Comparison of ENCODE assay signal across 8 cellular contexts in genomic region chr5:69167488-69167845, GRCh38. TPM values are rescaled to one million over a fixed set of nuclear protein-coding genes. Genes with fewer than 3 reads are reported as not detected.
DNase-seq lines count a peak whose midpoint lies in the region; ATAC-seq, FAIRE-seq and TF ChIP-seq lines count a peak whose summit lies in the region.

No MANE protein-coding gene starts in this region.

- H3K36me3 Mint-ChIP-seq in naive thymus-derived CD8-positive, alpha-beta T cell, result no peaks in the 10 kb centered on the region

- intact Hi-C loops in posterior vena cava (cut with DNase I), result no loop called here

- no peak for TF ChIP-seq POLR2A in GM12891 (IDR thresholded peaks at IDR 0.05; ENCODE audit: low read depth, low read length)

- DNase-seq in naive thymus-derived CD8-positive, alpha-beta T cell, result no peak
- DNase-seq in posterior vena cava (ENCODE audit: low spot score) (no peak), GM12891 (ENCODE audit: insufficient read length, low spot score) (no peak)
- DNase-seq in activated effector memory CD4-positive, alpha-beta T cell treated with Interleukin-2 at 50 U/mL for 16 hours, result no peak

- H3F3A ChIP-seq in DOHH2 (ENCODE audit: control insufficient read depth, insufficient read depth) (peaks cover 13% of the 10 kb centered on the region; the same call in 1 of the 2 replicates), Loucy (ENCODE audit: low read depth) (no peaks in the 10 kb centered on the region)

- peak overlapping the region; percentile 49 to 94 (median 92) for H3K27ac Mint-ChIP-seq in naive thymus-derived CD8-positive, alpha-beta T cell

- 0 to 1% methylated on average over 11 of the region's 11 CpGs for WGBS in ectodermal cell, 2 experiments

- H3K9me2 ChIP-seq in DOHH2 (replicated peaks; ENCODE audit: control insufficient read depth, low read length) (no peaks in the 10 kb centered on the region), Loucy (replicated peaks; ENCODE audit: low read depth, low read length) (no peaks in the 10 kb centered on the region)

- H3K4me1 ChIP-seq in DOHH2 (ENCODE audit: control insufficient read depth, low read length), result peaks cover 47% of the 10 kb centered on the region
- H3K4me1 ChIP-seq in Loucy (ENCODE audit: insufficient read depth, low read length, poor library complexity, severe bottlenecking), result peaks cover 46% of the 10 kb centered on the region
- H3K4me1 ChIP-seq in ectodermal cell (ENCODE audit: control insufficient read depth, insufficient read depth, low read length), result peaks cover 14% of the 10 kb centered on the region

- H3K4me1 Mint-ChIP-seq in naive thymus-derived CD8-positive, alpha-beta T cell, result peaks cover 7 to 28% (median 26%) of the 10 kb centered on the region in 4 donors

- no peak for FAIRE-seq in GM12891 (lab: Jason Lieb, UNC)

- H3K4me3 ChIP-seq in DOHH2 (ENCODE audit: low read length) (peak overlapping the region; percentile 97), Loucy (ENCODE audit: low read length, poor library complexity, severe bottlenecking) (peak overlapping the region; percentile 94), ectodermal cell (ENCODE audit: insufficient read depth, low read depth, low read length) (peak overlapping the region; percentile 94)

- no peaks in the 10 kb centered on the region for H3K9me3 Mint-ChIP-seq in naive thymus-derived CD8-positive, alpha-beta T cell

- H3K4me3 Mint-ChIP-seq in naive thymus-derived CD8-positive, alpha-beta T cell, result peak overlapping the region; percentile 90 to 97 (median 94)

- no peak for ATAC-seq in naive thymus-derived CD8-positive, alpha-beta T cell
- no peak for ATAC-seq in HG03565 (IDR thresholded peaks at IDR 0.05; ENCODE audit: unreplicated experiment)

- H3K27me3 Mint-ChIP-seq in naive thymus-derived CD8-positive, alpha-beta T cell, result no peaks in the 10 kb centered on the region

- H4K20me1 ChIP-seq in DOHH2 (ENCODE audit: control insufficient read depth, insufficient read depth, low read depth, low read length) (no peaks in the 10 kb centered on the region), Loucy (ENCODE audit: insufficient read depth, low read length, poor library complexity, severe bottlenecking) (peaks cover 19% of the 10 kb centered on the region)

- H3K9ac ChIP-seq in Loucy (ENCODE audit: low read depth, low read length, poor library complexity, severe bottlenecking), result peak overlapping the region; percentile 97

- H3K36me3 ChIP-seq in DOHH2 (ENCODE audit: control insufficient read depth, low read length) (peaks cover 52% of the 10 kb centered on the region), Loucy (ENCODE audit: insufficient read depth, low read length) (peaks cover 18% of the 10 kb centered on the region; the same call in 1 of the 2 replicates), ectodermal cell (ENCODE audit: control insufficient read depth, insufficient read depth, low read length) (peaks cover 24% of the 10 kb centered on the region)

- peaks cover 50% of the 10 kb centered on the region for H3K79me2 ChIP-seq in DOHH2 (ENCODE audit: control insufficient read depth, low read length)
- peaks cover 55% of the 10 kb centered on the region for H3K79me2 ChIP-seq in Loucy (ENCODE audit: insufficient read depth, low read length)

- POLR2A ChIA-PET in naive thymus-derived CD8-positive, alpha-beta T cell (lab: Charles Lee), result interaction anchor here (1.4 to 2.7 kb wide), 3 partner anchors 22 to 203 kb away, joined by 4 to 12 read pairs (median 9); partner anchors contain the start of genes AK6, CENPH, RAD17 and SLC30A5

- no peak for TF ChIP-seq CTCF in DOHH2 (IDR thresholded peaks at IDR 0.05; ENCODE audit: low read depth, low read length, poor library complexity, severe bottlenecking)
- TF ChIP-seq CTCF in Loucy (conservative IDR thresholded peaks at IDR 0.05; ENCODE audit: low read length), result no peak

- H3K27ac ChIP-seq in DOHH2 (ENCODE audit: low read depth, low read length) (peak overlapping the region; percentile 78), ectodermal cell (ENCODE audit: insufficient read depth, low read depth, low read length, poor library complexity, severe bottlenecking) (peak overlapping the region; percentile 76)

- H3K27me3 ChIP-seq in DOHH2 (ENCODE audit: control insufficient read depth, low read length), result no peaks in the 10 kb centered on the region
- no peaks in the 10 kb centered on the region for H3K27me3 ChIP-seq in Loucy (ENCODE audit: insufficient read depth, low read length, poor library complexity, severe bottlenecking)
- H3K27me3 ChIP-seq in ectodermal cell (ENCODE audit: control insufficient read depth, insufficient read depth, low read length, poor library complexity, severe bottlenecking), result no peaks in the 10 kb centered on the region

- peak overlapping the region; percentile 98 for H3K4me2 ChIP-seq in DOHH2 (ENCODE audit: low read length)
- H3K4me2 ChIP-seq in Loucy (ENCODE audit: low read depth, low read length, poor library complexity, severe bottlenecking), result peak overlapping the region; percentile 95

- no peaks in the 10 kb centered on the region for H3K9me3 ChIP-seq in DOHH2 (ENCODE audit: control insufficient read depth, insufficient read depth, low read length)
- H3K9me3 ChIP-seq in Loucy (ENCODE audit: insufficient read depth, low read depth, low read length), result no peaks in the 10 kb centered on the region
- no peaks in the 10 kb centered on the region for H3K9me3 ChIP-seq in ectodermal cell (ENCODE audit: control insufficient read depth, low read length)

- H2AFZ ChIP-seq in Loucy (ENCODE audit: low read length), result peak overlapping the region; percentile 86

TF ChIP-seq in GM12891, 5 proteins besides CTCF, POLR2A, EP300 and RAD21:
- TF ChIP-seq POLR2AphosphoS5 (IDR thresholded peaks at IDR 0.05; ENCODE audit: low read depth, low read length) (no peak), SPI1 (IDR thresholded peaks at IDR 0.05; ENCODE audit: low read depth, low read length) (no peak), TAF1 (IDR thresholded peaks at IDR 0.05; ENCODE audit: low read depth, low read length) (no peak), POU2F2 (IDR thresholded peaks at IDR 0.05; ENCODE audit: low read depth, low read length) (no peak), PAX5 (IDR thresholded peaks at IDR 0.05; ENCODE audit: insufficient read depth, low read length, severe bottlenecking) (no peak)

RNA-seq across cellular contexts. Expression of gene CCNB1, which starts 0.5 kb away (rescaled TPM):
- 231 TPM for polyA plus RNA-seq in ectodermal cell (2013, experiment 1 of 4)
- polyA plus RNA-seq in ectodermal cell (2013, experiment 2 of 4), result 192 TPM
- polyA plus RNA-seq in ectodermal cell (2013, experiment 3 of 4), result 233 TPM
- 220 TPM for polyA plus RNA-seq in ectodermal cell (2013, experiment 4 of 4)
- 1 to 10 TPM; 3.0 to 4.6 TPM for total RNA-seq in naive thymus-derived CD8-positive, alpha-beta T cell
- polyA plus RNA-seq in naive thymus-derived CD8-positive, alpha-beta T cell, result 1 to 10 TPM; 1.7 to 3.0 (median 2.2) TPM
- total RNA-seq in posterior vena cava, result 1 to 10 TPM; 2.4 to 2.7 TPM
- polyA plus RNA-seq in GM12891 (2012; ENCODE audit: low read depth, missing spikeins), result 116 TPM

RNA-seq across cellular contexts. Expression of gene CENPH, which starts 21.9 kb away (rescaled TPM):
- polyA plus RNA-seq in ectodermal cell (2013, experiment 1 of 4), result 113 TPM
- polyA plus RNA-seq in ectodermal cell (2013, experiment 2 of 4), result 102 TPM
- polyA plus RNA-seq in ectodermal cell (2013, experiment 3 of 4), result 117 TPM
- 129 TPM for polyA plus RNA-seq in ectodermal cell (2013, experiment 4 of 4)
- total RNA-seq in naive thymus-derived CD8-positive, alpha-beta T cell, result 1 to 10 TPM; 8.3 to 9.7 TPM
- polyA plus RNA-seq in naive thymus-derived CD8-positive, alpha-beta T cell, result 10 to 100 TPM in 2 of 3 donors, 1 to 10 TPM in 1; 8.2 to 10.7 (median 10.1) TPM
- total RNA-seq in posterior vena cava, result 1 to 10 TPM; 1.9 to 3.0 TPM
- polyA plus RNA-seq in GM12891 (2012; ENCODE audit: low read depth, missing spikeins), result 33.9 TPM
